Comparison of ENCODE assay signal across 1 cellular context in the genomic region with DNA sequence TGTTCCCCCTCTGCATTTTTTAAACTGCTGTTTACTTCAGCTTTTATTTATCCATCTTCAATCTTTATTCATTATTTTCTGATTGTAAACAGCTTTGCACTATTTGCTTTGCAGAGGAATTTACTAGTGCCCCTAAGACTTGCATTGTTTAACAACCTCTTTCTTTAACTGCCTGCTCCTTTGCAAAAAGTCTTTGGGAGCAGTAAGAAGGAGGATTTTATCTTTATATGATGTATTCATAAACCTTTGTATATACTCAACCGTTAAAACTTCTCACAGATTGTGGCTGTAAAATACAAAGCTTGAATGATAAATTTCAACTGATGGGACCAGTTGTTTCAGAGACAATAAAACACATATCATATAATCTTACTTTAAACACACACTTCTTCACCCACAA.
TF ChIP-seq lines count a peak whose summit lies in the region.

No MANE protein-coding gene starts in this region.

TF ChIP-seq in GM23338, 12 proteins besides CTCF, POLR2A, EP300 and RAD21 (continued from another document):
- TF ChIP-seq ZNF462 (CRISPR knock-in tag; IDR thresholded peaks at IDR 0.05) (no peak), ZNF331 (CRISPR knock-in tag; IDR thresholded peaks at IDR 0.05; ENCODE audit: low read depth) (no peak), STAT1 (IDR thresholded peaks at IDR 0.05; ENCODE audit: unreplicated experiment) (no peak), EZH2phosphoT487 (IDR thresholded peaks at IDR 0.05; ENCODE audit: unreplicated experiment) (no peak), JUNB (IDR thresholded peaks at IDR 0.05; ENCODE audit: unreplicated experiment) (no peak), EZH2 (IDR thresholded peaks at IDR 0.05; ENCODE audit: low read depth, unreplicated experiment) (no peak), CREB1 (CRISPR knock-in tag; IDR thresholded peaks at IDR 0.05; ENCODE audit: low read depth) (no peak), ETS1 (IDR thresholded peaks at IDR 0.05) (no peak), ZNF114 (CRISPR knock-in tag; IDR thresholded peaks at IDR 0.05) (no peak)
- TF ChIP-seq, protein P1, sequence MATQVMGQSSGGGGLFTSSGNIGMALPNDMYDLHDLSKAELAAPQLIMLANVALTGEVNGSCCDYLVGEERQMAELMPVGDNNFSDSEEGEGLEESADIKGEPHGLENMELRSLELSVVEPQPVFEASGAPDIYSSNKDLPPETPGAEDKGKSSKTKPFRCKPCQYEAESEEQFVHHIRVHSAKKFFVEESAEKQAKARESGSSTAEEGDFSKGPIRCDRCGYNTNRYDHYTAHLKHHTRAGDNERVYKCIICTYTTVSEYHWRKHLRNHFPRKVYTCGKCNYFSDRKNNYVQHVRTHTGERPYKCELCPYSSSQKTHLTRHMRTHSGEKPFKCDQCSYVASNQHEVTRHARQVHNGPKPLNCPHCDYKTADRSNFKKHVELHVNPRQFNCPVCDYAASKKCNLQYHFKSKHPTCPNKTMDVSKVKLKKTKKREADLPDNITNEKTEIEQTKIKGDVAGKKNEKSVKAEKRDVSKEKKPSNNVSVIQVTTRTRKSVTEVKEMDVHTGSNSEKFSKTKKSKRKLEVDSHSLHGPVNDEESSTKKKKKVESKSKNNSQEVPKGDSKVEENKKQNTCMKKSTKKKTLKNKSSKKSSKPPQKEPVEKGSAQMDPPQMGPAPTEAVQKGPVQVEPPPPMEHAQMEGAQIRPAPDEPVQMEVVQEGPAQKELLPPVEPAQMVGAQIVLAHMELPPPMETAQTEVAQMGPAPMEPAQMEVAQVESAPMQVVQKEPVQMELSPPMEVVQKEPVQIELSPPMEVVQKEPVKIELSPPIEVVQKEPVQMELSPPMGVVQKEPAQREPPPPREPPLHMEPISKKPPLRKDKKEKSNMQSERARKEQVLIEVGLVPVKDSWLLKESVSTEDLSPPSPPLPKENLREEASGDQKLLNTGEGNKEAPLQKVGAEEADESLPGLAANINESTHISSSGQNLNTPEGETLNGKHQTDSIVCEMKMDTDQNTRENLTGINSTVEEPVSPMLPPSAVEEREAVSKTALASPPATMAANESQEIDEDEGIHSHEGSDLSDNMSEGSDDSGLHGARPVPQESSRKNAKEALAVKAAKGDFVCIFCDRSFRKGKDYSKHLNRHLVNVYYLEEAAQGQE (IDR thresholded peaks at IDR 0.05; ENCODE audit: unreplicated experiment): no peak
